Comparison of ENCODE assay signal across 8 cellular contexts in genomic region chr3:149657458-149657795, GRCh38. TPM values are rescaled to one million over a fixed set of nuclear protein-coding genes. Genes with fewer than 3 reads are reported as not detected.
DNase-seq lines count a peak whose midpoint lies in the region; ATAC-seq, FAIRE-seq and TF ChIP-seq lines count a peak whose summit lies in the region.

No MANE protein-coding gene starts in this region.

- ATAC-seq in GM19452 (IDR thresholded peaks at IDR 0.05; ENCODE audit: unreplicated experiment), result peak; percentile 27
- ATAC-seq in central memory CD8-positive, alpha-beta T cell (replicated peaks; ENCODE audit: extremely low read depth, poor library complexity, severe bottlenecking), result peak; percentile 61
- no peak for ATAC-seq in HepG2
- ATAC-seq in GM19324 (IDR thresholded peaks at IDR 0.05; ENCODE audit: low FRiP score, unreplicated experiment), result no peak

- H3F3A ChIP-seq in MM.1S (ENCODE audit: insufficient read depth, low read length), result no peaks in the 10 kb centered on the region

- H2AFZ ChIP-seq in MM.1S (ENCODE audit: low read length) (peak overlapping the region; percentile 99), HepG2 (ENCODE audit: low read length) (no peak overlapping the region)

- H3K27me3 ChIP-seq in MM.1S (replicated peaks; ENCODE audit: insufficient read depth, low read length), result no peaks in the 10 kb centered on the region
- no peaks in the 10 kb centered on the region; a peak in 1 of 5 replicates for H3K27me3 ChIP-seq in HepG2 (ENCODE audit: control insufficient read depth in 1 of 2, insufficient read depth in 2 of 2, low read length in 2 of 2)
- no peaks in the 10 kb centered on the region for H3K27me3 ChIP-seq in testis

- H3K4me3 Mint-ChIP-seq in central memory CD8-positive, alpha-beta T cell, result peak overlapping the region; percentile 77

- no peak for TF ChIP-seq CTCF in MM.1S (IDR thresholded peaks at IDR 0.05; ENCODE audit: low read length)
- no peak for TF ChIP-seq CTCF in HepG2 (CRISPR knock-in tag; IDR thresholded peaks at IDR 0.05)
- no peak for TF ChIP-seq CTCF in testis (IDR thresholded peaks at IDR 0.05)

- no peak overlapping the region for H3K27ac Mint-ChIP-seq in central memory CD8-positive, alpha-beta T cell (ENCODE audit: low read depth)

- H3K4me1 ChIP-seq in MM.1S (ENCODE audit: low read length) (peaks cover 5% of the 10 kb centered on the region), HepG2 (ENCODE audit: insufficient read depth, low read length) (peaks cover 59% of the 10 kb centered on the region), testis (peaks cover 14% of the 10 kb centered on the region)

- DNase-seq in MM.1S, result no peak
- no peak for DNase-seq in central memory CD8-positive, alpha-beta T cell (ENCODE audit: low spot score in 2 of 2)
- DNase-seq in HepG2 (ENCODE audit: low spot score), result no peak
- DNase-seq in testis, result peak; percentile 71
- DNase-seq in activated CD4-positive, alpha-beta T cell treated with anti-CD3 and anti-CD28 coated beads, Interleukin-2, amount 50 U/mL, for 1 hour, result no peak
- DNase-seq in D341Med (ENCODE audit: low spot score), result no peak

- TF ChIP-seq RAD21 in HepG2 (CRISPR knock-in tag; IDR thresholded peaks at IDR 0.05), result no peak

- H3K4me3 ChIP-seq in MM.1S (ENCODE audit: low read length), result peak overlapping the region; percentile 87
- H3K4me3 ChIP-seq in HepG2 (replicated peaks in 1 of 3; ENCODE audit: insufficient read depth in 1 of 3, low read depth in 2 of 3, low read length in 3 of 3), result peak overlapping the region; percentile 92 to 94 (median 93)
- peak overlapping the region; percentile 72 to 83 for H3K4me3 ChIP-seq in testis

- H3K9ac ChIP-seq in MM.1S (ENCODE audit: low read length) (peak overlapping the region; percentile 79; the same call in 1 of the 2 replicates), HepG2 (ENCODE audit: insufficient read depth, low read depth, low read length) (peak overlapping the region; percentile 90)

- WGBS in HepG2 (ENCODE audit: low lambda C conversion rate), result 3% methylated on average over 9 of the region's 21 CpGs
- 0 to 1% methylated on average over 14 to 21 of the region's 21 CpGs for WGBS in testis, 2 donors

- TF ChIP-seq EP300 in HepG2 (IDR thresholded peaks at IDR 0.05; ENCODE audit: low read depth in 2 of 2, low read length in 2 of 2), result no peak
- no peak for TF ChIP-seq EP300 in HepG2 (CRISPR knock-in tag; IDR thresholded peaks at IDR 0.05; ENCODE audit: borderline replicate concordance)

- peaks cover 12% of the 10 kb centered on the region for H3K4me1 Mint-ChIP-seq in central memory CD8-positive, alpha-beta T cell

- H3K79me2 ChIP-seq in MM.1S (ENCODE audit: low read length) (no peaks in the 10 kb centered on the region), HepG2 (ENCODE audit: insufficient read depth, low read length) (peaks cover 55% of the 10 kb centered on the region)

- no TSS peak for BruUV-seq in HepG2 (replicated peaks; lab: Mats Ljungman, UMichigan)

- H3K9me2 ChIP-seq in MM.1S (replicated peaks; ENCODE audit: insufficient read depth, low read length), result no peaks in the 10 kb centered on the region

- H3K36me3 Mint-ChIP-seq in central memory CD8-positive, alpha-beta T cell (ENCODE audit: insufficient read depth), result peaks cover 5% of the 10 kb centered on the region

- in situ Hi-C loops in HepG2 (cut with HindIII; ENCODE audit: extremely low pct_ligation_motif_present, low pct_unique_long_range_greater_than_20kb), result no loop called here

- H4K20me1 ChIP-seq in MM.1S (ENCODE audit: insufficient read depth, low read length), result no peaks in the 10 kb centered on the region
- peaks cover 24% of the 10 kb centered on the region for H4K20me1 ChIP-seq in HepG2 (ENCODE audit: insufficient read depth, low read length)

- H3K36me3 ChIP-seq in MM.1S (replicated peaks; ENCODE audit: insufficient read depth, low read length) (no peaks in the 10 kb centered on the region), HepG2 (replicated peaks in 1 of 2; ENCODE audit: control insufficient read depth in 1 of 2, insufficient read depth in 2 of 2, low read length in 2 of 2) (peaks cover 0 to 14% of the 10 kb centered on the region in 2 experiments; a peak in 2 of 5 replicates), testis (ENCODE audit: low read depth, missing control alignments) (no peaks in the 10 kb centered on the region)

- intact Hi-C loops in HepG2 (cut with micrococcal nuclease; ENCODE audit: unreplicated experiment) (loop anchor here (5.0 kb wide), 3 partner anchors 50 to 90 kb away; no protein-coding TSS in a partner anchor), testis (cut with DNase I; ENCODE audit: low total_unique reads) (loop anchor here (5.0 kb wide), 1 partner anchor 125 kb away; no protein-coding TSS in a partner anchor)

- no peak for FAIRE-seq in HepG2 (lab: Jason Lieb, UNC)

- H3K9me3 ChIP-seq in MM.1S (replicated peaks; ENCODE audit: insufficient read depth, low read length), result no peaks in the 10 kb centered on the region
- no peaks in the 10 kb centered on the region for H3K9me3 ChIP-seq in HepG2 (ENCODE audit: low read length)
- H3K9me3 ChIP-seq in testis, result no peaks in the 10 kb centered on the region

- TF ChIP-seq POLR2A in HepG2 (IDR thresholded peaks at IDR 0.05; ENCODE audit: insufficient read depth in 1 of 2, low read depth in 2 of 2, low read length in 2 of 2), result no peak
- no peak for TF ChIP-seq POLR2A in testis (IDR thresholded peaks at IDR 0.05)

- POLR2A ChIA-PET in HepG2 (lab: Yijun Ruan, JAX), result interaction anchor here (0.7 to 4.8 kb wide), 22 partner anchors 11 to 1055 kb away, joined by 3 to 59 read pairs (median 4); partner anchors contain the start of gene COMMD2

- peak overlapping the region; percentile 93 for H3K4me2 ChIP-seq in MM.1S (ENCODE audit: low read depth, low read length)
- peak overlapping the region; percentile 88 for H3K4me2 ChIP-seq in HepG2 (ENCODE audit: low read depth, low read length)

- peaks cover 76% of the 10 kb centered on the region for H3K27me3 Mint-ChIP-seq in central memory CD8-positive, alpha-beta T cell

- CTCF ChIA-PET in HepG2 (lab: Yijun Ruan, JAX; ENCODE audit: low intra/inter-chr PET ratio, low total read pairs), result no interaction called here

- H3K27ac ChIP-seq in MM.1S (ENCODE audit: low read length) (peak overlapping the region; percentile 56; the same call in 1 of the 2 replicates), HepG2 (ENCODE audit: extremely low read length, insufficient read depth, low read length) (peak overlapping the region; percentile 79), testis (peak overlapping the region; percentile 95 to 99)

- no peaks in the 10 kb centered on the region for H3K9me3 Mint-ChIP-seq in central memory CD8-positive, alpha-beta T cell

TF ChIP-seq in HepG2, 621 proteins besides CTCF, POLR2A, EP300 and RAD21 (continues in another document):
- TF ChIP-seq ZFYVE20 (CRISPR knock-in tag; IDR thresholded peaks at IDR 0.05; ENCODE audit: borderline replicate concordance, low read depth), result 0 out of 2 replicates have a peak, but pooled peaks have one; percentile 51
- TF ChIP-seq ZNF281 (CRISPR knock-in tag; IDR thresholded peaks at IDR 0.05; ENCODE audit: borderline replicate concordance), result peak; percentile 80

RNA-seq across cellular contexts. Expression of gene WWTR1, which starts 0.4 kb away (rescaled TPM):
- total RNA-seq in HepG2 (2016; rRNA removed; fragmentation: Illumina TruSeq; extraction: Trizol) (19.7 and 27.0 TPM in 2 replicates), testis (10 to 100 TPM; 46.5 to 47.0 TPM)
- total RNA-seq in HepG2 (2016; cell fraction: cytosol; rRNA removed; fragmentation: Illumina TruSeq; extraction: Trizol; ENCODE audit: low read depth), result 3.0 and 4.5 TPM in 2 replicates
- total RNA-seq in HepG2 (2016; cell fraction: insoluble cytoplasmic fraction; rRNA removed; fragmentation: Illumina TruSeq; extraction: Trizol), result 18.2 and 25.1 TPM in 2 replicates
- 11.0 and 11.7 TPM in 2 replicates for total RNA-seq in HepG2 (2016; cell fraction: membrane; rRNA removed; fragmentation: Illumina TruSeq; extraction: Trizol)
- total RNA-seq in HepG2 (2016; cell fraction: nucleus; rRNA removed; fragmentation: Illumina TruSeq; extraction: Trizol), result 22.2 and 23.3 TPM in 2 replicates
- polyA plus RNA-seq in HepG2 (2011; rRNA removed) (105 and 139 TPM in 2 replicates), testis (ENCODE audit: insufficient read depth, low read depth, low replicate concordance) (19.4 TPM)
- 87.9 and 94.0 TPM in 2 replicates for polyA plus RNA-seq in HepG2 (2011; cell fraction: cytosol; rRNA removed)
- polyA plus RNA-seq in HepG2 (2011; cell fraction: nucleus; rRNA removed), result 104 and 133 TPM in 2 replicates
- 75.0 and 83.3 TPM in 2 replicates for polyA plus RNA-seq in HepG2 (2012)
- 5.5 and 5.7 TPM in 2 replicates for polyA plus RNA-seq in HepG2 (2016; cell fraction: cytosol; fragmentation: Illumina TruSeq; extraction: Trizol; ENCODE audit: low read depth)
- polyA plus RNA-seq in HepG2 (2016; cell fraction: insoluble cytoplasmic fraction; fragmentation: Illumina TruSeq; extraction: Trizol; ENCODE audit: low read depth), result 54.5 and 55.7 TPM in 2 replicates
- 11.1 and 12.3 TPM in 2 replicates for polyA plus RNA-seq in HepG2 (2016; cell fraction: membrane; fragmentation: Illumina TruSeq; extraction: Trizol; ENCODE audit: low read depth)
- 38.7 and 40.5 TPM in 2 replicates for polyA plus RNA-seq in HepG2 (2016; cell fraction: nucleus; fragmentation: Illumina TruSeq; extraction: Trizol; ENCODE audit: insufficient read depth, low read depth)
- 71.2 and 129 TPM in 2 replicates for polyA minus RNA-seq in HepG2 (2011; rRNA and poly(A)+ RNA removed; ENCODE audit: low replicate concordance)
- 90.2 and 115 TPM in 2 replicates for polyA minus RNA-seq in HepG2 (2011; cell fraction: cytosol; rRNA and poly(A)+ RNA removed)
- polyA minus RNA-seq in HepG2 (2011; cell fraction: nucleus; rRNA and poly(A)+ RNA removed), result 131 and 167 TPM in 2 replicates

Comparison
In these comparisons a context has a peak if more than half of its experiments do, and no peak if none do; other contexts are left out.
1. ATAC-seq: peak in GM19452 (single experiment) and central memory CD8-positive, alpha-beta T cell (single experiment); none in HepG2 (single experiment) and GM19324 (single experiment).
2. Peak in every context shown above with its lines, with median percentiles within 50 percentile points of each other: H3K27ac ChIP-seq and H3K4me3 ChIP-seq.